ENCODE assay signal across 8 cellular contexts in genomic region chr9:128438343-128439109, GRCh38. TPM values are rescaled to one million over a fixed set of nuclear protein-coding genes. Genes with fewer than 3 reads are reported as not detected.
DNase-seq lines count a peak whose midpoint lies in the region; ATAC-seq and TF ChIP-seq lines count a peak whose summit lies in the region.

No MANE protein-coding gene starts in this region.

- ATAC-seq in HG03095 (IDR thresholded peaks at IDR 0.05; ENCODE audit: unreplicated experiment): peak; percentile 77
- peak; percentile 97 for ATAC-seq in left lung
- ATAC-seq in GM21528 (IDR thresholded peaks at IDR 0.05; ENCODE audit: low FRiP score, unreplicated experiment): no peak

- DNase-seq in EH (ENCODE audit: low read depth) (peak; percentile 82), NCI-H748 (lab: John Stamatoyannopoulos, UW; ENCODE audit: unreplicated experiment) (peak; percentile 78), colonic mucosa (peak; percentile 89), left lung (peak; percentile 84 to 94)
- DNase-seq in activated CD4-positive, alpha-beta T cell treated with anti-CD3 and anti-CD28 coated beads for 48 hours: peak; percentile 92
- DNase-seq in stimulated activated CD4-positive, alpha-beta T cell treated with anti-CD3 and anti-CD28 coated beads, TNF-alpha, amount 100 ng/mL, for 24 hours (ENCODE audit: low read depth in 3 of 3): peak; percentile 71 to 83 (median 71)

- no peak overlapping the region for H3K9ac ChIP-seq in colonic mucosa (ENCODE audit: low read depth in 2 of 2, low read length in 2 of 2)

- H3K27ac ChIP-seq in colonic mucosa: no peak overlapping the region
- no peak overlapping the region for H3K27ac ChIP-seq in left lung

- H3K9me3 ChIP-seq in colonic mucosa (no peaks in the 10 kb centered on the region), left lung (no peaks in the 10 kb centered on the region)

- H3K36me3 ChIP-seq in colonic mucosa: no peaks in the 10 kb centered on the region
- no peaks in the 10 kb centered on the region for H3K36me3 ChIP-seq in left lung

- intact Hi-C loops in colonic mucosa (cut with DNase I): no loop called here
- intact Hi-C loops in left lung (cut with DNase I): no loop called here

- H3K4me3 ChIP-seq in colonic mucosa (no peak overlapping the region), left lung (no peak overlapping the region)

- H3K4me1 ChIP-seq in colonic mucosa (no peaks in the 10 kb centered on the region), left lung (peaks cover 0 to 7% of the 10 kb centered on the region in 2 donors)

- no peaks in the 10 kb centered on the region for H3K27me3 ChIP-seq in colonic mucosa
- no peaks in the 10 kb centered on the region for H3K27me3 ChIP-seq in left lung

- TF ChIP-seq CTCF in colonic mucosa (IDR thresholded peaks at IDR 0.05): peak; percentile 91
- peak; percentile 96 to 97 for TF ChIP-seq CTCF in left lung (IDR thresholded peaks at IDR 0.05)

RNA-seq across cellular contexts. Expression of gene ODF2, which starts 17.3 kb away (rescaled TPM):
- total RNA-seq in colonic mucosa (10 to 100 TPM; 14.9 to 36.2 TPM), left lung (10 to 100 TPM; 21.0 to 21.1 TPM)

RNA-seq across cellular contexts. Expression of gene CERCAM, which starts 17.9 kb away (rescaled TPM):
- total RNA-seq in colonic mucosa: 1 to 10 TPM; 4.9 to 9.3 TPM
- total RNA-seq in left lung: 10 to 100 TPM; 35.8 to 79.0 TPM
